Comparison of ENCODE assay signal across 8 cellular contexts in the genomic region with DNA sequence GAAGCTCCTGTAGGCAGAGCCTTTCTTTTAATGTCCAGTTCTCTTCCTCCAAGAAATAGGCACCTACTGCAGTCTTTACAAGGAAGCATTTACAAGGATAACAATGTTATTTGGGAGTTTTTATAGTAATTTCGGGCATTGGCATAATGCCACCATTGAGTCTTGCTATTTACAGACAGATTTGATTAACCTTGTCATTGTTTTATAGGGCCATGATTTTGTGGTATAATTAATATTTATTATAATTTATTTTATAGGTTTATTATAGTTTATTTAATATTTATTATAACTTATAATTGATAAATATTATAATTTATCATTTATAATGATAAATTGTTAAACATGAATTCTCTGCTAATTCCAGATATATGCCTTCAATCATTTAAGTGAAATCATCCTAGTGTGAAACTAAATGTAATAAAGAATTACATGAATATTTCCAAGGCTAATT. TPM values are rescaled to one million over a fixed set of nuclear protein-coding genes. Genes with fewer than 3 reads are reported as not detected.
DNase-seq lines count a peak whose midpoint lies in the region; ATAC-seq and TF ChIP-seq lines count a peak whose summit lies in the region.

No MANE protein-coding gene starts in this region.

- no peaks in the 10 kb centered on the region for H3K27me3 Mint-ChIP-seq in T-helper 17 cell

- peaks cover 32% of the 10 kb centered on the region for H3K4me1 Mint-ChIP-seq in T-helper 17 cell
- peaks cover 35% of the 10 kb centered on the region for H3K4me1 Mint-ChIP-seq in stimulated activated effector memory CD8-positive, alpha-beta T cell treated with anti-CD3 and anti-CD28 coated beads, Interleukin-12 subunit alpha, Interleukin-12 subunit beta, amount 100 ng/mL, for 72 hours

- peak overlapping the region; percentile 68 for H3K4me2 ChIP-seq in GM23248 (ENCODE audit: unreplicated experiment)

- H3K4me1 ChIP-seq in GM23248 (ENCODE audit: insufficient read depth): peaks cover 10% of the 10 kb centered on the region

- DNase-seq in GM23248 (no peak), T-helper 17 cell (no peak), foreskin fibroblast (no peak), NCI-H1417 (lab: John Stamatoyannopoulos, UW) (no peak), KG1 (lab: John Stamatoyannopoulos, UW) (no peak)
- DNase-seq in stimulated activated effector memory CD8-positive, alpha-beta T cell treated with anti-CD3 and anti-CD28 coated beads, Interleukin-12 subunit alpha, Interleukin-12 subunit beta, amount 100 ng/mL, for 72 hours (ENCODE audit: low spot score in 2 of 2): no peak
- DNase-seq in effector CD4-positive, alpha-beta T cell: no peak
- no peak for DNase-seq in stimulated activated CD4-positive, alpha-beta T cell treated with anti-CD3 and anti-CD28 coated beads, Interleukin-4, amount 100 ng/mL, for 4 hours

- H3F3A ChIP-seq in GM23248 (ENCODE audit: insufficient read depth): no peaks in the 10 kb centered on the region

- peak overlapping the region; percentile 82 for H3K27ac ChIP-seq in GM23248

- peak overlapping the region; percentile 88 for H3K9ac ChIP-seq in GM23248

- 3% methylated on average over 1 of the region's 1 CpG for WGBS in GM23248 (ENCODE audit: low coverage in 1 of 2, low lambda C conversion rate in 2 of 2, missing lambda C conversion rate in 2 of 2), 2 experiments

- H4K20me1 ChIP-seq in GM23248 (ENCODE audit: insufficient read depth): no peaks in the 10 kb centered on the region

- no peaks in the 10 kb centered on the region for H3K9me2 ChIP-seq in GM23248 (ENCODE audit: insufficient read depth)

- H3K9me3 Mint-ChIP-seq in stimulated activated effector memory CD8-positive, alpha-beta T cell treated with anti-CD3 and anti-CD28 coated beads, Interleukin-12 subunit alpha, Interleukin-12 subunit beta, amount 100 ng/mL, for 72 hours: peaks cover 2% of the 10 kb centered on the region

- no peaks in the 10 kb centered on the region for H3K27me3 ChIP-seq in GM23248 (replicated peaks; ENCODE audit: insufficient read depth)

- H3K27ac Mint-ChIP-seq in T-helper 17 cell: peak overlapping the region; percentile 97
- peak overlapping the region; percentile 95 for H3K27ac Mint-ChIP-seq in stimulated activated effector memory CD8-positive, alpha-beta T cell treated with anti-CD3 and anti-CD28 coated beads, Interleukin-12 subunit alpha, Interleukin-12 subunit beta, amount 100 ng/mL, for 72 hours

- H3K9me3 ChIP-seq in GM23248 (ENCODE audit: low read depth): no peaks in the 10 kb centered on the region
- no peaks in the 10 kb centered on the region for H3K9me3 ChIP-seq in T-helper 17 cell (ENCODE audit: control insufficient read depth, low read length, poor library complexity, severe bottlenecking)

- peaks cover 6% of the 10 kb centered on the region for H3K36me3 Mint-ChIP-seq in T-helper 17 cell (ENCODE audit: low read depth)
- peaks cover 19% of the 10 kb centered on the region for H3K36me3 Mint-ChIP-seq in stimulated activated effector memory CD8-positive, alpha-beta T cell treated with anti-CD3 and anti-CD28 coated beads, Interleukin-12 subunit alpha, Interleukin-12 subunit beta, amount 100 ng/mL, for 72 hours

- H2AFZ ChIP-seq in GM23248: peak overlapping the region; percentile 72

- in situ Hi-C loops in GM23248 (cut with MboI): no loop called here

- H3K36me3 ChIP-seq in GM23248 (ENCODE audit: low read depth): no peaks in the 10 kb centered on the region

- H3K79me2 ChIP-seq in GM23248 (ENCODE audit: insufficient read depth): peaks cover 41% of the 10 kb centered on the region

- H3K4me3 Mint-ChIP-seq in T-helper 17 cell: peak overlapping the region; percentile 97
- H3K4me3 Mint-ChIP-seq in stimulated activated effector memory CD8-positive, alpha-beta T cell treated with anti-CD3 and anti-CD28 coated beads, Interleukin-12 subunit alpha, Interleukin-12 subunit beta, amount 100 ng/mL, for 72 hours: peak overlapping the region; percentile 88

- peak overlapping the region; percentile 91 for H3K4me3 ChIP-seq in GM23248
- peak overlapping the region; percentile 94 to 99 for H3K4me3 ChIP-seq in foreskin fibroblast (ENCODE audit: low read depth in 1 of 2, low read length in 2 of 2)

- ATAC-seq in T-helper 17 cell: no peak
- ATAC-seq in stimulated activated effector memory CD8-positive, alpha-beta T cell treated with anti-CD3 and anti-CD28 coated beads, Interleukin-12 subunit alpha, Interleukin-12 subunit beta, amount 100 ng/mL, for 72 hours: no peak

- TF ChIP-seq CTCF in foreskin fibroblast (IDR thresholded peaks at IDR 0.05; ENCODE audit: low read depth, low read length): no peak

RNA-seq across cellular contexts. Expression of gene POT1, which starts 0.6 kb away (rescaled TPM):
- 13.5 and 15.8 TPM in 2 replicates for total RNA-seq in GM23248 (2014; rRNA removed; shearing (Covaris generic))
- 12.5 and 14.7 TPM in 2 replicates for polyA plus RNA-seq in GM23248 (2016; fragmentation: Nextera tagmentation; extraction: Ambion mirVana)
- 10 to 100 TPM; 15.4 to 19.3 TPM for total RNA-seq in T-helper 17 cell
